ENCODE assay signal across 12 cellular contexts in genomic region chr5:1479066-1479465, GRCh38. TPM values are rescaled to one million over a fixed set of nuclear protein-coding genes. Genes with fewer than 3 reads are reported as not detected.
"Had no signal": no experiment of that assay in that cellular context is flagged by ENCODE, and none has a peak within 500 bp of the region (broad histone marks: within the 10 kb centered on the region; RNA-seq: fewer than 3 reads in every experiment).

No MANE protein-coding gene starts in this region.

- H3K27me3 ChIP-seq: cardiac muscle cell, gastrocnemius medialis, suprapubic skin had no signal

- ATAC-seq: gastrocnemius medialis had no signal

- H3K4me1 ChIP-seq: gastrocnemius medialis had no signal

- H3K27ac ChIP-seq: cardiac muscle cell, gastrocnemius medialis, suprapubic skin had no signal

- H3K4me3 ChIP-seq: cardiac muscle cell, gastrocnemius medialis, suprapubic skin had no signal

- H3K9me3 ChIP-seq: gastrocnemius medialis, suprapubic skin had no signal

- DNase-seq: kidney glomerular epithelial cell; stimulated activated naive CD4-positive, alpha-beta T cell treated with Interleukin-2 at 50 U/mL for 16 hours had no signal

- H3K36me3 ChIP-seq: gastrocnemius medialis had no signal

RNA-seq across cellular contexts. Expression of gene SLC6A3, which starts 33.8 kb away (rescaled TPM):
- total RNA-seq: activated CD8-positive, alpha-beta T cell treated with anti-CD3 and anti-CD28 coated beads for 36 hours; activated T-helper 1 cell treated with anti-CD3 and anti-CD28 coated beads, Interleukin-12 subunit alpha, Interleukin-12 subunit beta, Interleukin-2, Interleukin-4 antibody, amounts not matched to agents 30 ng/mL and 10 ng/mL and 1 ng/mL, durations not matched to agents 14 hours and 24 hours and 36 hours; cardiac muscle cell; gastrocnemius medialis; lower leg skin; progenitor cell of endocrine pancreas; right cardiac atrium; urinary bladder had no signal
- polyA plus RNA-seq: cardiac muscle cell; naive thymus-derived CD4-positive, alpha-beta T cell; right cardiac atrium had no signal
